In the genomic region with DNA sequence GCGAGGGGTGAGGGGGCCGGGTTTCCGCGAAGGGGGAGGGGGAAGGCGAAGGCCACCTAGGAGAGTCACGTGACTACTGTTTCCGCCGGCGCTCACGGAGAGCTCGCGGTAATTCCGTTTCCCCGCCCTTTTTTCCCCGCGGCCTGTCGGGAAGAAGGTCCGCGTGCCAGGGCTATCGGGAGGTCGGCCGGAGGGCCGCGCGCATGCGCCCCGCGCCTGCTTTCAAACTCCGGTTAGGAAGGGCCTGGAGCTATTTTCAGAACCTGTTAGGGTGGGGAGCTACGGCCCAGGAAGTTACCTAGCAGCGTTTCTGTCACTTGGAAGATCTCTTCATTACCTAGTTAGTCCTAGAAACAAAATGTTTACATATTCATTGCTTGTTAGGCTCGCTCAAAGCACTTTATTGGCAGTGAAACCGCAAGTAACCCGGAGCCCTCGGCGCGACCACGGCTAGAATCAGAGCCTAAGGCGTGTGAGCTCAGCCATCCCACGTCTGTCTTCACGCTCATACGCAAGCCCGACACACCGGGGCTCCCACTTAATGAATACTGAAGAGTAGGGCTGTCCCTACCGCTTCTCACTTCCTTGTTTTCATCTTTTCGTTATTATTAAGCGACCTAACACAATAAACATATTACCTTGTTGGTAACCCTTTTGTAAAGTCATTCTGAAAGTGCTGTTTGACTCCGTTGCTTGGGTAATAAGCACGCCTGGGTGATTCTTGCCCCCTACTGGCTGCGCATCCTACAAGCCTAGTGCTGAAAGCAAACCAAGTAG, we compare ENCODE assay signal across 1 cellular context.
TF ChIP-seq lines count a peak whose summit lies in the region.

No MANE protein-coding gene starts in this region.

TF ChIP-seq in HEK293, 187 proteins besides CTCF, POLR2A, EP300 and RAD21 (continued from another document and continues in another):
- TF ChIP-seq, protein P1, sequence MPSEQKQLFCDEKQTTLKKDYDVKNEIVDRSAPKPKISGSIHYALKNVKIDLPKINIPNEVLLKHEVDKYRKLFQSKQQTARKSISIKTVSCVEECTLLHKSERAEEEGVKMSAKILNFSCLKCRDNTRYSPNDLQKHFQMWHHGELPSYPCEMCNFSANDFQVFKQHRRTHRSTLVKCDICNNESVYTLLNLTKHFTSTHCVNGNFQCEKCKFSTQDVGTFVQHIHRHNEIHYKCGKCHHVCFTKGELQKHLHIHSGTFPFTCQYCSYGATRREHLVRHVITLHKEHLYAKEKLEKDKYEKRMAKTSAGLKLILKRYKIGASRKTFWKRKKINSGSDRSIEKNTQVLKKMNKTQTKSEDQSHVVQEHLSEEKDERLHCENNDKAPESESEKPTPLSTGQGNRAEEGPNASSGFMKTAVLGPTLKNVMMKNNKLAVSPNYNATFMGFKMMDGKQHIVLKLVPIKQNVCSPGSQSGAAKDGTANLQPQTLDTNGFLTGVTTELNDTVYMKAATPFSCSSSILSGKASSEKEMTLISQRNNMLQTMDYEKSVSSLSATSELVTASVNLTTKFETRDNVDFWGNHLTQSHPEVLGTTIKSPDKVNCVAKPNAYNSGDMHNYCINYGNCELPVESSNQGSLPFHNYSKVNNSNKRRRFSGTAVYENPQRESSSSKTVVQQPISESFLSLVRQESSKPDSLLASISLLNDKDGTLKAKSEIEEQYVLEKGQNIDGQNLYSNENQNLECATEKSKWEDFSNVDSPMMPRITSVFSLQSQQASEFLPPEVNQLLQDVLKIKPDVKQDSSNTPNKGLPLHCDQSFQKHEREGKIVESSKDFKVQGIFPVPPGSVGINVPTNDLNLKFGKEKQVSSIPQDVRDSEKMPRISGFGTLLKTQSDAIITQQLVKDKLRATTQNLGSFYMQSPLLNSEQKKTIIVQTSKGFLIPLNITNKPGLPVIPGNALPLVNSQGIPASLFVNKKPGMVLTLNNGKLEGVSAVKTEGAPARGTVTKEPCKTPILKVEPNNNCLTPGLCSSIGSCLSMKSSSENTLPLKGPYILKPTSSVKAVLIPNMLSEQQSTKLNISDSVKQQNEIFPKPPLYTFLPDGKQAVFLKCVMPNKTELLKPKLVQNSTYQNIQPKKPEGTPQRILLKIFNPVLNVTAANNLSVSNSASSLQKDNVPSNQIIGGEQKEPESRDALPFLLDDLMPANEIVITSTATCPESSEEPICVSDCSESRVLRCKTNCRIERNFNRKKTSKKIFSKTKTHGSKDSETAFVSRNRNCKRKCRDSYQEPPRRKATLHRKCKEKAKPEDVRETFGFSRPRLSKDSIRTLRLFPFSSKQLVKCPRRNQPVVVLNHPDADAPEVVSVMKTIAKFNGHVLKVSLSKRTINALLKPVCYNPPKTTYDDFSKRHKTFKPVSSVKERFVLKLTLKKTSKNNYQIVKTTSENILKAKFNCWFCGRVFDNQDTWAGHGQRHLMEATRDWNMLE (tag by site-specific recombination; conservative IDR thresholded peaks at IDR 0.05; ENCODE audit: low read depth), result peak; percentile 27
- TF ChIP-seq ZNF544 (tag by site-specific recombination; IDR thresholded peaks at IDR 0.05) (no peak), KLF1 (tag by site-specific recombination; IDR thresholded peaks at IDR 0.05) (peak; percentile 43; the same call in 1 of the 2 replicates), ZNF777 (tag by site-specific recombination; IDR thresholded peaks at IDR 0.05; ENCODE audit: borderline replicate concordance) (no peak), ZNF114 (tag by site-specific recombination; IDR thresholded peaks at IDR 0.05) (no peak), ZNF248 (tag by site-specific recombination; IDR thresholded peaks at IDR 0.05) (no peak), GLIS1 (tag by site-specific recombination; IDR thresholded peaks at IDR 0.05) (peak; percentile 62), ZNF660 (tag by site-specific recombination; IDR thresholded peaks at IDR 0.05) (peak; percentile 47; the same call in 1 of the 2 replicates), PRDM4 (tag by site-specific recombination; IDR thresholded peaks at IDR 0.05) (no peak), GLI4 (tag by site-specific recombination; IDR thresholded peaks at IDR 0.05) (no peak), OSR2 (tag by site-specific recombination; IDR thresholded peaks at IDR 0.05) (0 out of 2 replicates have a peak, but pooled peaks have one; percentile 9), ZNF707 (tag by site-specific recombination; IDR thresholded peaks at IDR 0.05) (no peak), HOXC10 (CRISPR knock-in tag; IDR thresholded peaks at IDR 0.05) (no peak), OVOL3 (tag by site-specific recombination; IDR thresholded peaks at IDR 0.05) (no peak), ZNF501 (tag by site-specific recombination; IDR thresholded peaks at IDR 0.05) (peak; percentile 75; the same call in 1 of the 2 replicates), ZNF76 (tag by site-specific recombination; IDR thresholded peaks at IDR 0.05; ENCODE audit: borderline replicate concordance, low read depth) (peak; percentile 96), ZNF292 (tag by site-specific recombination; IDR thresholded peaks at IDR 0.05; ENCODE audit: borderline replicate concordance, low read depth) (no peak), ZBTB11 (tag by site-specific recombination; conservative IDR thresholded peaks at IDR 0.05; ENCODE audit: low read depth) (0 out of 2 replicates have a peak, but pooled peaks have one; percentile 15), ZFHX2 (tag by site-specific recombination; conservative IDR thresholded peaks at IDR 0.05) (no peak), ZNF623 (tag by site-specific recombination; IDR thresholded peaks at IDR 0.05) (no peak), HIC1 (tag by site-specific recombination; IDR thresholded peaks at IDR 0.05) (no peak), FEZF1 (tag by site-specific recombination; IDR thresholded peaks at IDR 0.05) (no peak), ZNF138 (tag by site-specific recombination; IDR thresholded peaks at IDR 0.05; ENCODE audit: borderline replicate concordance) (no peak), GLI2 (tag by site-specific recombination; IDR thresholded peaks at IDR 0.05; ENCODE audit: borderline replicate concordance, low read depth) (no peak), ZNF513 (tag by site-specific recombination; IDR thresholded peaks at IDR 0.05) (no peak), ZNF184 (tag by site-specific recombination; IDR thresholded peaks at IDR 0.05) (0 out of 2 replicates have a peak, but pooled peaks have one; percentile 8), TRIM28 (IDR thresholded peaks at IDR 0.05; ENCODE audit: borderline replicate concordance, low read length) (peak; percentile 85), ZSCAN16 (tag by site-specific recombination; IDR thresholded peaks at IDR 0.05) (no peak), ZNF24 (tag by site-specific recombination; IDR thresholded peaks at IDR 0.05) (peak; percentile 66; the same call in 1 of the 2 replicates), ZNF174 (tag by site-specific recombination; IDR thresholded peaks at IDR 0.05) (no peak), ZBTB6 (tag by site-specific recombination; IDR thresholded peaks at IDR 0.05) (no peak)
- TF ChIP-seq, protein P2, sequence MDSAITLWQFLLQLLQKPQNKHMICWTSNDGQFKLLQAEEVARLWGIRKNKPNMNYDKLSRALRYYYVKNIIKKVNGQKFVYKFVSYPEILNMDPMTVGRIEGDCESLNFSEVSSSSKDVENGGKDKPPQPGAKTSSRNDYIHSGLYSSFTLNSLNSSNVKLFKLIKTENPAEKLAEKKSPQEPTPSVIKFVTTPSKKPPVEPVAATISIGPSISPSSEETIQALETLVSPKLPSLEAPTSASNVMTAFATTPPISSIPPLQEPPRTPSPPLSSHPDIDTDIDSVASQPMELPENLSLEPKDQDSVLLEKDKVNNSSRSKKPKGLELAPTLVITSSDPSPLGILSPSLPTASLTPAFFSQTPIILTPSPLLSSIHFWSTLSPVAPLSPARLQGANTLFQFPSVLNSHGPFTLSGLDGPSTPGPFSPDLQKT (IDR thresholded peaks at IDR 0.05; ENCODE audit: borderline replicate concordance, low read depth, low read length), result no peak
- TF ChIP-seq, protein P3, sequence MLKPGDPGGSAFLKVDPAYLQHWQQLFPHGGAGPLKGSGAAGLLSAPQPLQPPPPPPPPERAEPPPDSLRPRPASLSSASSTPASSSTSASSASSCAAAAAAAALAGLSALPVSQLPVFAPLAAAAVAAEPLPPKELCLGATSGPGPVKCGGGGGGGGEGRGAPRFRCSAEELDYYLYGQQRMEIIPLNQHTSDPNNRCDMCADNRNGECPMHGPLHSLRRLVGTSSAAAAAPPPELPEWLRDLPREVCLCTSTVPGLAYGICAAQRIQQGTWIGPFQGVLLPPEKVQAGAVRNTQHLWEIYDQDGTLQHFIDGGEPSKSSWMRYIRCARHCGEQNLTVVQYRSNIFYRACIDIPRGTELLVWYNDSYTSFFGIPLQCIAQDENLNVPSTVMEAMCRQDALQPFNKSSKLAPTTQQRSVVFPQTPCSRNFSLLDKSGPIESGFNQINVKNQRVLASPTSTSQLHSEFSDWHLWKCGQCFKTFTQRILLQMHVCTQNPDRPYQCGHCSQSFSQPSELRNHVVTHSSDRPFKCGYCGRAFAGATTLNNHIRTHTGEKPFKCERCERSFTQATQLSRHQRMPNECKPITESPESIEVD (tag by site-specific recombination; IDR thresholded peaks at IDR 0.05), result no peak
